1 cellular context compared by ENCODE assay signal in the genomic region with DNA sequence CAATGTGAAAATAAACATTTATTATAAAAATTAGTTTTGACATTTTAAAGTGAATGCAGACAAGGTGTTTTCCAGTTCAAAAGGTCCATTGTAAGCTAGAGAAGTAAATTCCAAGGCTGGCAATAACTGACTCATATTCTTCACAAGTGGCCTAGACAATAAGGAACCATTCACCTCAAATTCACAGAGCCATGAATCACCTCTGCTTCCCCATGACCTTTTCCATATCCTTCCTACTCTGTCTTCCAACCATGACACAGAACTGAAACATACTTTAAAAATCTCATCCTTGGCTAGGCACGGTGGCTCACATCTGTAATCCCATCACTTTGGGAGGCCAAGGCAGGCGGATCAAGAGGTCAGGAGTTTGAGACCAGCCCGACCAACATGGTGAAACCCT.
TF ChIP-seq lines count a peak whose summit lies in the region.

No MANE protein-coding gene starts in this region.

TF ChIP-seq in IMR-90, 13 proteins besides CTCF, POLR2A, EP300 and RAD21:
- TF ChIP-seq, protein P1, sequence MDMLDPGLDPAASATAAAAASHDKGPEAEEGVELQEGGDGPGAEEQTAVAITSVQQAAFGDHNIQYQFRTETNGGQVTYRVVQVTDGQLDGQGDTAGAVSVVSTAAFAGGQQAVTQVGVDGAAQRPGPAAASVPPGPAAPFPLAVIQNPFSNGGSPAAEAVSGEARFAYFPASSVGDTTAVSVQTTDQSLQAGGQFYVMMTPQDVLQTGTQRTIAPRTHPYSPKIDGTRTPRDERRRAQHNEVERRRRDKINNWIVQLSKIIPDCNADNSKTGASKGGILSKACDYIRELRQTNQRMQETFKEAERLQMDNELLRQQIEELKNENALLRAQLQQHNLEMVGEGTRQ (IDR thresholded peaks at IDR 0.05; ENCODE audit: low read depth, low read length): no peak
- TF ChIP-seq FOS (IDR thresholded peaks at IDR 0.05; ENCODE audit: low read depth, low read length) (no peak), MAFK (IDR thresholded peaks at IDR 0.05; ENCODE audit: low read depth, low read length) (no peak), RFX5 (IDR thresholded peaks at IDR 0.05; ENCODE audit: low read depth, low read length) (no peak), NFE2L2 (IDR thresholded peaks at IDR 0.05; ENCODE audit: low read depth, low read length) (no peak)
